Comparison of ENCODE assay signal across 11 cellular contexts in genomic region chr2:237865623-237866041, GRCh38. TPM values are rescaled to one million over a fixed set of nuclear protein-coding genes. Genes with fewer than 3 reads are reported as not detected.
DNase-seq lines count a peak whose midpoint lies in the region; TF ChIP-seq lines count a peak whose summit lies in the region.
"Had no signal": no experiment of that assay in that cellular context is flagged by ENCODE, and none has a peak within 500 bp of the region (broad histone marks: within the 10 kb centered on the region; RNA-seq: fewer than 3 reads in every experiment).

No MANE protein-coding gene starts in this region.

- H2BK120ac ChIP-seq in neuronal stem cell (ENCODE audit: low read depth, low read length), result peak overlapping the region; percentile 2

- no CpG with 5 or more reads among the region's 7 CpGs for WGBS in neuronal stem cell (ENCODE audit: extremely low coverage in 2 of 2, insufficient read length in 2 of 2, insufficient replicate concordance in 1 of 2), 2 donors
- WGBS in lower leg skin, 2 donors, result 80 to 89% methylated on average over 7 of the region's 7 CpGs

- H3K79me1 ChIP-seq in neuronal stem cell (ENCODE audit: low read depth, low read length), result no peaks in the 10 kb centered on the region

- H4K91ac ChIP-seq in neuronal stem cell (ENCODE audit: low read depth, low read length, poor library complexity), result no peak overlapping the region

- intact Hi-C loops in lower leg skin (cut with DNase I; ENCODE audit: low total_unique reads), result loop anchor here (10.0 kb wide), 1 partner anchor 399 kb away; no protein-coding TSS in a partner anchor

- peak; percentile 32 for DNase-seq in D341Med (ENCODE audit: low spot score)
- DNase-seq in cardiac fibroblast (ENCODE audit: low read depth in 2 of 2), result no peak
- DNase-seq in neuronal stem cell (ENCODE audit: low spot score), result no peak
- no peak for DNase-seq in NCI-H510A (lab: John Stamatoyannopoulos, UW)
- DNase-seq in germinal center (ENCODE audit: low spot score), result no peak
- no peak for DNase-seq in ACHN
- no peak for DNase-seq in lower leg skin (ENCODE audit: low spot score in 2 of 2)
- DNase-seq: activated T-cell treated with anti-CD3 and anti-CD28 coated beads, Interleukin-2, amount 50 U/mL, for 4 hours; erythroblast had no signal

- H3K4me2 ChIP-seq in Loucy (ENCODE audit: low read depth, low read length, poor library complexity, severe bottlenecking) (no peak overlapping the region), neuronal stem cell (ENCODE audit: insufficient read depth, low read length, poor library complexity, severe bottlenecking) (no peak overlapping the region)

- H2BK15ac ChIP-seq in neuronal stem cell (ENCODE audit: low read length), result no peak overlapping the region

- no peak for TF ChIP-seq POLR2A in lower leg skin (IDR thresholded peaks at IDR 0.05)

- no peak overlapping the region for H4K8ac ChIP-seq in neuronal stem cell (ENCODE audit: low read depth, low read length)

- in situ Hi-C loops in ACHN (cut with HindIII; ENCODE audit: low pct_ligation_motif_present, low pct_unique_long_range_greater_than_20kb, low sequenced_read_pairs), result no loop called here

- H3K4me3 ChIP-seq in Loucy (ENCODE audit: low read length, poor library complexity, severe bottlenecking) (no peak overlapping the region), cardiac fibroblast (replicated peaks in 1 of 2; ENCODE audit: low read depth in 2 of 2, low read length in 2 of 2) (no peak overlapping the region), neuronal stem cell (ENCODE audit: low read length in 2 of 2) (no peak overlapping the region), lower leg skin (ENCODE audit: low read depth, poor library complexity, severe bottlenecking) (no peak overlapping the region)

- H3K18ac ChIP-seq in neuronal stem cell (ENCODE audit: low read length), result peak overlapping the region; percentile 60

- H2BK12ac ChIP-seq in neuronal stem cell (ENCODE audit: low read length), result no peak overlapping the region

- H3K4me1 ChIP-seq in Loucy (ENCODE audit: insufficient read depth, low read length, poor library complexity, severe bottlenecking) (peaks cover 9% of the 10 kb centered on the region), neuronal stem cell (ENCODE audit: control insufficient read depth in 2 of 2, insufficient read depth in 1 of 2, low read depth in 1 of 2, low read length in 2 of 2) (peaks cover 9 to 20% of the 10 kb centered on the region in 2 donors)

- H3K27me3 ChIP-seq in Loucy (ENCODE audit: insufficient read depth, low read length, poor library complexity, severe bottlenecking) (no peaks in the 10 kb centered on the region), neuronal stem cell (ENCODE audit: control insufficient read depth in 3 of 3, insufficient read depth in 3 of 3, low read depth in 1 of 3, low read length in 3 of 3) (peaks cover 0 to 8% (median 1%) of the 10 kb centered on the region in 3 experiments)

- TF ChIP-seq CTCF in Loucy (conservative IDR thresholded peaks at IDR 0.05; ENCODE audit: low read length) (peak; percentile 54), cardiac fibroblast (IDR thresholded peaks at IDR 0.05; ENCODE audit: low read depth, low read length) (peak; percentile 10), lower leg skin (IDR thresholded peaks at IDR 0.05) (no peak)

- H3K79me2 ChIP-seq in Loucy (ENCODE audit: insufficient read depth, low read length), result no peaks in the 10 kb centered on the region

- no peaks in the 10 kb centered on the region for H3F3A ChIP-seq in Loucy (ENCODE audit: low read depth)

- H3K4ac ChIP-seq in neuronal stem cell (ENCODE audit: low read length), result no peak overlapping the region

- no peaks in the 10 kb centered on the region for H4K20me1 ChIP-seq in Loucy (ENCODE audit: insufficient read depth, low read length, poor library complexity, severe bottlenecking)

- H3K36me3 ChIP-seq in Loucy (ENCODE audit: insufficient read depth, low read length) (no peaks in the 10 kb centered on the region), neuronal stem cell (replicated peaks in 1 of 2; ENCODE audit: control insufficient read depth in 2 of 2, insufficient read depth in 2 of 2, low read length in 2 of 2) (no peaks in the 10 kb centered on the region)

- no peak overlapping the region for H3K23ac ChIP-seq in neuronal stem cell (ENCODE audit: low read depth, low read length, poor library complexity)

- H3K27ac ChIP-seq in neuronal stem cell (replicated peaks; ENCODE audit: low read length), result no peak overlapping the region

- no peak overlapping the region for H3K14ac ChIP-seq in neuronal stem cell (ENCODE audit: low read length)

- H3K9me3 ChIP-seq in Loucy (ENCODE audit: insufficient read depth, low read depth, low read length) (no peaks in the 10 kb centered on the region), neuronal stem cell (replicated peaks in 1 of 2; ENCODE audit: control insufficient read depth in 2 of 2, insufficient read depth in 1 of 2, low read depth in 1 of 2, low read length in 2 of 2) (no peaks in the 10 kb centered on the region)

- peak overlapping the region; percentile 65 for H2AK5ac ChIP-seq in neuronal stem cell (ENCODE audit: low read depth, low read length)

- H3K9ac ChIP-seq in Loucy (ENCODE audit: low read depth, low read length, poor library complexity, severe bottlenecking) (no peak overlapping the region), neuronal stem cell (ENCODE audit: low read depth, low read length, poor library complexity) (no peak overlapping the region)

- H2BK5ac ChIP-seq in neuronal stem cell (ENCODE audit: low read length), result no peak overlapping the region

- H2AFZ ChIP-seq in Loucy (ENCODE audit: low read length) (no peak overlapping the region), neuronal stem cell (ENCODE audit: low read length) (peak overlapping the region; percentile 73)

- H3K9me2 ChIP-seq in Loucy (replicated peaks; ENCODE audit: low read depth, low read length), result no peaks in the 10 kb centered on the region

RNA-seq across cellular contexts. Expression of gene RAMP1, which starts 6.2 kb away (rescaled TPM):
- polyA plus RNA-seq in neuronal stem cell (2013, experiment 1 of 2), result 0.04 TPM
- polyA plus RNA-seq in neuronal stem cell (2013, experiment 2 of 2), result 0.07 TPM
- 10 to 100 TPM in 2 of 4 donors, 1 to 10 TPM in 2; 7.3 to 19.1 (median 12.4) TPM for total RNA-seq in lower leg skin
- polyA plus RNA-seq: IgD-negative memory B cell had no signal

Comparison
In these comparisons a context has a peak if more than half of its experiments do, and no peak if none do; other contexts are left out.
1. CTCF ChIP-seq: peak in Loucy (single experiment) and cardiac fibroblast (single experiment); none in lower leg skin (0 of 3).